ENCODE assay signal across 8 cellular contexts in the genomic region with DNA sequence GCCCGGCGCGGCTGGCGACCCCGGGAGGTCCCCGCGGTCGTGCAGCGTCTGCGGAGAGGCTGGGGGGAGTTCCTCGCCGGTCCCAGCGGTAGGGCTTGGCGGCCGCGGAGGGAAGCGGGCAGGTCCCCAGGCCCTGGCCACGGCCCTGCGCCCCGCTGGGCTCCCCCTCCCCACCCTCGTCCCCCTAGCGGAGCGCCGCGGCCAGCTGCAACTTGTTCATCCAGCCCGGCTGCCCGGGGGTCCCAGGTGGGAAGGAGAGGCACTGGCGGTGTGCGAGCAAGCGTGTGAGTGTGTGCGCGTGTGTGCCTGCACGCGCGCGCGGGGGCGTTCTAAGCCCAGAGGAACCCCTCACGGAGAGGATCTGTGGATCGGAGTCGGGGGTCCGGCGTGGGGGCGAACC. TPM values are rescaled to one million over a fixed set of nuclear protein-coding genes. Genes with fewer than 3 reads are reported as not detected.
DNase-seq lines count a peak whose midpoint lies in the region; ATAC-seq and TF ChIP-seq lines count a peak whose summit lies in the region.

No MANE protein-coding gene starts in this region.

- TF ChIP-seq CTCF in AG09319 (IDR thresholded peaks at IDR 0.05; ENCODE audit: low read depth, low read length), result peak; percentile 19

- ATAC-seq in GM19452 (IDR thresholded peaks at IDR 0.05; ENCODE audit: unreplicated experiment) (no peak), GM18505 (IDR thresholded peaks at IDR 0.05; ENCODE audit: unreplicated experiment) (no peak)

- no peak for TF ChIP-seq POLR2A in GM18505 (IDR thresholded peaks at IDR 0.05; ENCODE audit: borderline replicate concordance, extremely low read depth, insufficient read depth, insufficient read length)

- DNase-seq in AG09319 (ENCODE audit: extremely low read depth, low read depth), result no peak
- DNase-seq in NCI-H1930 (lab: John Stamatoyannopoulos, UW), result peak; percentile 9 to 22
- DNase-seq in fibroblast of gingiva (ENCODE audit: low read depth), result peak; percentile 20
- peak; percentile 48 for DNase-seq in myocyte (ENCODE audit: low read depth)
- DNase-seq in activated naive CD4-positive, alpha-beta T cell treated with Interleukin-2 at 50 U/mL for 16 hours, result no peak
- DNase-seq in central memory CD4-positive, alpha-beta T cell, result no peak

RNA-seq across cellular contexts. Expression of a gene that starts 1.3 kb away (rescaled TPM):
- total RNA-seq in myocyte, result 24.8 and 26.9 TPM in 2 replicates
- 41.8 TPM for polyA plus RNA-seq in myocyte (2012)

Comparison
In these comparisons a context has a peak if more than half of its experiments do, and no peak if none do; other contexts are left out.
1. DNase-seq: peak in NCI-H1930 (2 of 2), fibroblast of gingiva (single experiment) and myocyte (single experiment); none in AG09319 (single experiment), activated naive CD4-positive, alpha-beta T cell treated with Interleukin-2 at 50 U/mL for 16 hours (single experiment) and central memory CD4-positive, alpha-beta T cell (single experiment).